ENCODE assay signal across 10 cellular contexts in genomic region chr17:80861360-80861861, GRCh38.
A peak's percentile ranks its signal among the peaks of the same experiment; 100 is the strongest.
DNase-seq lines count a peak whose midpoint lies in the region; ATAC-seq and TF ChIP-seq lines count a peak whose summit lies in the region.
"Had no signal": no experiment of that assay in that cellular context is flagged by ENCODE, and none has a peak within 500 bp of the region (broad histone marks: within the 10 kb centered on the region; RNA-seq: fewer than 3 reads in every experiment).

No MANE protein-coding gene starts in this region.

- H3K36me3 ChIP-seq in RWPE2 (ENCODE audit: low read depth) (peaks cover 17% of the 10 kb centered on the region), WERI-Rb-1 (peaks cover 22% of the 10 kb centered on the region)

- H3K4me1 ChIP-seq in RWPE2 (ENCODE audit: insufficient read depth, poor library complexity, severe bottlenecking): peaks cover 37% of the 10 kb centered on the region

- H3K27ac ChIP-seq in RWPE2 (ENCODE audit: poor library complexity, severe bottlenecking): peak overlapping the region; percentile 96
- no peak overlapping the region for H3K27ac ChIP-seq in WERI-Rb-1

- peaks cover 4% of the 10 kb centered on the region for H3K36me3 Mint-ChIP-seq in natural killer cell treated with Interleukin-12 subunit alpha and Interleukin-12 subunit beta and Interleukin-15 and Interleukin-18, amount 100 ng/mL, for 72 hours
- H3K36me3 Mint-ChIP-seq in natural killer cell (no peaks in the 10 kb centered on the region), chondrocyte (ENCODE audit: low read depth) (peaks cover 8% of the 10 kb centered on the region), immature natural killer cell (peaks cover 4 to 18% (median 16%) of the 10 kb centered on the region in 3 donors)

- H3K4me3 ChIP-seq in RWPE2 (ENCODE audit: severe bottlenecking) (no peak overlapping the region), WERI-Rb-1 (ENCODE audit: low read depth, low read length) (no peak overlapping the region)

- H3K27me3 ChIP-seq in RWPE2 (ENCODE audit: insufficient read depth, poor library complexity, severe bottlenecking) (no peaks in the 10 kb centered on the region), WERI-Rb-1 (ENCODE audit: insufficient read depth, low read depth, severe bottlenecking) (no peaks in the 10 kb centered on the region)

- no peak for DNase-seq in natural killer cell treated with Interleukin-12 subunit alpha and Interleukin-12 subunit beta and Interleukin-15 and Interleukin-18, amount 100 ng/mL, for 72 hours (ENCODE audit: low spot score)
- DNase-seq in natural killer cell (no peak), RWPE2 (ENCODE audit: low spot score) (peak; percentile 30), chondrocyte (ENCODE audit: low spot score) (peak; percentile 49), WERI-Rb-1 (no peak), NCI-H2196 (lab: John Stamatoyannopoulos, UW; ENCODE audit: unreplicated experiment) (no peak), immature natural killer cell (no peak)
- DNase-seq: activated CD4-positive, CD25-positive, alpha-beta regulatory T cell; Right ventricle myocardium superior had no signal

- H3K4me3 Mint-ChIP-seq in natural killer cell treated with Interleukin-12 subunit alpha and Interleukin-12 subunit beta and Interleukin-15 and Interleukin-18, amount 100 ng/mL, for 72 hours: peak overlapping the region; percentile 64
- no peak overlapping the region for H3K4me3 Mint-ChIP-seq in natural killer cell
- H3K4me3 Mint-ChIP-seq in chondrocyte (ENCODE audit: unreplicated experiment): no peak overlapping the region
- no peak overlapping the region for H3K4me3 Mint-ChIP-seq in immature natural killer cell

- H3K27me3 Mint-ChIP-seq in natural killer cell treated with Interleukin-12 subunit alpha and Interleukin-12 subunit beta and Interleukin-15 and Interleukin-18, amount 100 ng/mL, for 72 hours: no peaks in the 10 kb centered on the region
- H3K27me3 Mint-ChIP-seq in natural killer cell (ENCODE audit: low read depth in 2 of 2): no peaks in the 10 kb centered on the region
- no peaks in the 10 kb centered on the region for H3K27me3 Mint-ChIP-seq in chondrocyte (ENCODE audit: low read depth)
- H3K27me3 Mint-ChIP-seq in immature natural killer cell (ENCODE audit: low read depth in 3 of 3): peaks cover 1 to 2% (median 2%) of the 10 kb centered on the region in 3 donors

- TF ChIP-seq CTCF in natural killer cell (IDR thresholded peaks at IDR 0.05): no peak
- TF ChIP-seq CTCF in RWPE2 (IDR thresholded peaks at IDR 0.05; ENCODE audit: poor library complexity, severe bottlenecking): no peak
- TF ChIP-seq CTCF in chondrocyte (IDR thresholded peaks at IDR 0.05): no peak
- TF ChIP-seq CTCF in WERI-Rb-1 (IDR thresholded peaks at IDR 0.05; ENCODE audit: low read depth, low read length): no peak

- peak in 1 of 2 donors; percentile 22 for ATAC-seq in natural killer cell treated with Interleukin-12 subunit alpha and Interleukin-12 subunit beta and Interleukin-15 and Interleukin-18, amount 100 ng/mL, for 72 hours
- ATAC-seq in natural killer cell (no peak), RWPE2 (ENCODE audit: low read depth) (no peak), GM19395 (IDR thresholded peaks at IDR 0.05; ENCODE audit: unreplicated experiment) (no peak)

- no peaks in the 10 kb centered on the region for H3K9me3 Mint-ChIP-seq in natural killer cell treated with Interleukin-12 subunit alpha and Interleukin-12 subunit beta and Interleukin-15 and Interleukin-18, amount 100 ng/mL, for 72 hours
- no peaks in the 10 kb centered on the region for H3K9me3 Mint-ChIP-seq in natural killer cell
- no peaks in the 10 kb centered on the region for H3K9me3 Mint-ChIP-seq in chondrocyte (ENCODE audit: low read depth)
- H3K9me3 Mint-ChIP-seq in immature natural killer cell: no peaks in the 10 kb centered on the region

- intact Hi-C loops in natural killer cell (cut with micrococcal nuclease): no loop called here

- peak overlapping the region; percentile 96 to 99 for H3K27ac Mint-ChIP-seq in natural killer cell treated with Interleukin-12 subunit alpha and Interleukin-12 subunit beta and Interleukin-15 and Interleukin-18, amount 100 ng/mL, for 72 hours
- H3K27ac Mint-ChIP-seq in natural killer cell (peak overlapping the region in 1 of 2 donors; percentile 85), chondrocyte (ENCODE audit: unreplicated experiment) (peak overlapping the region; percentile 32), immature natural killer cell (peak overlapping the region in 2 of 6 donors; percentile 34 to 61)

- H3K9me3 ChIP-seq in RWPE2 (ENCODE audit: severe bottlenecking): no peaks in the 10 kb centered on the region
- H3K9me3 ChIP-seq in WERI-Rb-1 (ENCODE audit: severe bottlenecking): no peaks in the 10 kb centered on the region

- peaks cover 54 to 58% of the 10 kb centered on the region in 2 donors for H3K4me1 Mint-ChIP-seq in natural killer cell treated with Interleukin-12 subunit alpha and Interleukin-12 subunit beta and Interleukin-15 and Interleukin-18, amount 100 ng/mL, for 72 hours (ENCODE audit: low read depth in 2 of 2)
- H3K4me1 Mint-ChIP-seq in natural killer cell (peaks cover 15 to 29% of the 10 kb centered on the region in 2 donors), chondrocyte (ENCODE audit: low read depth) (peaks cover 33% of the 10 kb centered on the region), immature natural killer cell (peaks cover 9 to 24% of the 10 kb centered on the region in 2 donors)

Comparison
In these comparisons a context has a peak if more than half of its experiments do, and no peak if none do; other contexts are left out.
1. DNase-seq: peak in RWPE2 (single experiment) and chondrocyte (single experiment); none in natural killer cell treated with Interleukin-12 subunit alpha and Interleukin-12 subunit beta and Interleukin-15 and Interleukin-18, amount 100 ng/mL, for 72 hours (single experiment), natural killer cell (single experiment), WERI-Rb-1 (single experiment), NCI-H2196 (single experiment) and immature natural killer cell (0 of 3).